26 cellular contexts compared by ENCODE assay signal in genomic region chr2:152260939-152261338, GRCh38.
"Had no signal": no experiment of that assay in that cellular context is flagged by ENCODE, and none has a peak within 500 bp of the region (broad histone marks: within the 10 kb centered on the region; RNA-seq: fewer than 3 reads in every experiment).

No MANE protein-coding gene starts in this region.

- H3K27me3 ChIP-seq: dorsolateral prefrontal cortex, gastrocnemius medialis, left lung had no signal

- DNase-seq: dermis blood vessel endothelial cell; dorsolateral prefrontal cortex; effector CD4-positive, alpha-beta T cell; effector memory CD4-positive, alpha-beta T cell; erythroblast; esophagus squamous epithelium; foreskin fibroblast; foreskin melanocyte; gastrocnemius medialis; glutamatergic neuron; head of caudate nucleus; heart right ventricle; hippocampal formation; left cardiac atrium; left lung; left ventricle myocardium superior; lower lobe of right lung; mesenchymal stem cell; mucosa of descending colon; naive B cell had no signal

- H3K4me3 ChIP-seq: coronary artery, dorsolateral prefrontal cortex, esophagus squamous epithelium, gastrocnemius medialis, heart right ventricle, left lung, lower lobe of right lung, mucosa of descending colon had no signal

- FAIRE-seq: islet of Langerhans, keratinocyte had no signal

- H3K9me3 ChIP-seq: gastrocnemius medialis, lower lobe of right lung, mucosa of descending colon had no signal

- H3K4me1 Mint-ChIP-seq: mesothelial cell of epicardium, naive B cell had no signal

- H3K27ac ChIP-seq: coronary artery, dorsolateral prefrontal cortex, epithelial cell of prostate, esophagus squamous epithelium, gastrocnemius medialis, heart right ventricle, left lung, lower lobe of right lung had no signal

- H3K4me3 Mint-ChIP-seq: mesothelial cell of epicardium, naive B cell had no signal

- H3K36me3 ChIP-seq: esophagus squamous epithelium, gastrocnemius medialis, heart right ventricle, left lung, lower lobe of right lung had no signal

- ATAC-seq: esophagus mucosa, gastrocnemius medialis, heart right ventricle, left cardiac atrium, left lung, left ventricle myocardium superior, lower lobe of right lung, mucosa of descending colon had no signal

- H3K36me3 Mint-ChIP-seq: mesothelial cell of epicardium, naive B cell had no signal

- H3K4me1 ChIP-seq: esophagus squamous epithelium, gastrocnemius medialis, heart right ventricle, left lung, lower lobe of right lung had no signal

- H3K27ac Mint-ChIP-seq: mesothelial cell of epicardium had no signal
